ENCODE assay signal across 8 cellular contexts in the genomic region with DNA sequence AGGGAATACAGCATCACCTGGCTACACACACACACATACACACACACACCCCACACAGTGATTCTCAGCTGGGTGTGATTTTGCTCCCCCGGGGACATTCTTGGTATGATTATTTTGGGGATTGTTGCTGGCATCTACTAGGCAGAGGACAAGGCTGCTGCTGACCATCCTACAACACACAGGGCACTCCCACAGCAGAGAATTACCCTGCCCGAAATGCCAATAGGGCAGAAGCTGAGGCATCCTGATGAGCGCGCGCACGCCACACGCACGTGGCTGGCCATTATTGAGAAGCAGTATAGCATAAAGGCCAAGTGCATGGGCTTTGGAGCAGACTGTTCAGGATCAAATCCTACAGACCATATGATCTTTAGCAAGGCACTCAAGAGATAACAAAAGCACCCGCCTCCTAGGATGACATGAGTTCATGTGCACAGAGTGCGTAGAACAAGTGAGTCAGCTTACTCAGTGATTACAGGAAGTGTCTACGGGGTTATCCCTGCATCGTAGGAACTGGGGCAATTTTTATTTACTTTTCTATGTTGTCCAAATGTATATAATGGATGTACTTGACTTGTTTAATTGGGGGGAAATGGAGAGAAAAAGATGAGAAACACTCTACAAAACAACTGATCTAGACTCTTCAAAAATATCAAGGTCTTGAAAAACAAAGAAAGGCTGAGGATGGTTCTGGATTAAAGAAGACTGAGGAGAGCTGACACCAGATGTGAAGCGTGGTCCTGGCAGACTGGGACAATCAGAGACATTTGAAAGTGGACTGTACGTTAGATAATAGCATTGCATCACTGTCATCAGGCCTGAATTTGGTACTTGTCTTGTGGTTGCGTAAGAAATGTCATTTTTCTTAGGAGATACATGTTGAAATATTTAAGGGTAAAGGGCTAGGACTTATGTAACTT. TPM values are rescaled to one million over a fixed set of nuclear protein-coding genes. Genes with fewer than 3 reads are reported as not detected.
DNase-seq lines count a peak whose midpoint lies in the region; ATAC-seq and TF ChIP-seq lines count a peak whose summit lies in the region.

No MANE protein-coding gene starts in this region.

- H3K4ac ChIP-seq in mesenchymal stem cell (ENCODE audit: low read depth in 1 of 2, low read length in 2 of 2) = peak overlapping the region; percentile 46 to 74

- no peaks in the 10 kb centered on the region for H3K9me3 Mint-ChIP-seq in CD8-positive, alpha-beta memory T cell
- no peaks in the 10 kb centered on the region for H3K9me3 Mint-ChIP-seq in activated naive CD4-positive, alpha-beta T cell treated with anti-CD3 and anti-CD28 coated beads, Interleukin-2, amount 50 U/mL, for 72 hours

- H2AK5ac ChIP-seq in mesenchymal stem cell (ENCODE audit: low read length, severe bottlenecking) = peak overlapping the region; percentile 34

- H3K27me3 Mint-ChIP-seq in CD8-positive, alpha-beta memory T cell = no peaks in the 10 kb centered on the region

- no peaks in the 10 kb centered on the region for H3K27me3 ChIP-seq in CD8-positive, alpha-beta memory T cell (ENCODE audit: insufficient read depth, low read length, poor library complexity, severe bottlenecking)
- no peaks in the 10 kb centered on the region for H3K27me3 ChIP-seq in mesenchymal stem cell (ENCODE audit: control insufficient read depth in 1 of 2, insufficient read depth in 1 of 2, low read length in 2 of 2)

- H4K91ac ChIP-seq in mesenchymal stem cell (ENCODE audit: low read length) = peak overlapping the region; percentile 75

- H3K4me3 ChIP-seq in CD8-positive, alpha-beta memory T cell (ENCODE audit: low read length) = no peak overlapping the region
- peak overlapping the region in 1 of 2 experiments; percentile 33 for H3K4me3 ChIP-seq in mesenchymal stem cell (ENCODE audit: insufficient read depth in 1 of 2, low read depth in 1 of 2, low read length in 2 of 2)

- H3K4me2 ChIP-seq in mesenchymal stem cell (ENCODE audit: low read length, poor library complexity, severe bottlenecking) = no peak overlapping the region

- POLR2A ChIA-PET in CD8-positive, alpha-beta memory T cell (lab: Charles Lee) = interaction anchor here (0.7 to 14.7 kb wide), 2 partner anchors 14 to 27 kb away, joined by 8 to 569 read pairs; no protein-coding TSS in a partner anchor

- no peak overlapping the region for H2BK5ac ChIP-seq in mesenchymal stem cell (ENCODE audit: low read depth, low read length, poor library complexity, severe bottlenecking)

- WGBS in mesenchymal stem cell = 51% methylated on average over 12 of the region's 15 CpGs

- CTCF ChIA-PET in CD8-positive, alpha-beta memory T cell (lab: Charles Lee) = interaction anchor here (1.4 to 29.6 kb wide), 6 partner anchors 8 to 129 kb away, joined by 4 to 1256 read pairs (median 10); a partner anchor contains a TSS

- H3K23ac ChIP-seq in mesenchymal stem cell (ENCODE audit: low read length in 2 of 2) = no peak overlapping the region

- no peak overlapping the region for H3K9ac ChIP-seq in mesenchymal stem cell (ENCODE audit: low read length)

- peaks cover 39% of the 10 kb centered on the region for H3K4me1 ChIP-seq in CD8-positive, alpha-beta memory T cell (ENCODE audit: insufficient read depth, low read length)
- peaks cover 17% of the 10 kb centered on the region for H3K4me1 ChIP-seq in mesenchymal stem cell (ENCODE audit: control insufficient read depth, insufficient read depth, low read depth, low read length)

- no peaks in the 10 kb centered on the region for H3K36me3 ChIP-seq in CD8-positive, alpha-beta memory T cell (ENCODE audit: insufficient read depth, low read length)
- H3K36me3 ChIP-seq in mesenchymal stem cell (ENCODE audit: control insufficient read depth in 1 of 2, insufficient read depth in 2 of 2, low read depth in 1 of 2, low read length in 2 of 2) = no peaks in the 10 kb centered on the region

- H3K27ac Mint-ChIP-seq in CD8-positive, alpha-beta memory T cell = peak overlapping the region; percentile 28 to 89 (median 74)
- H3K27ac Mint-ChIP-seq in activated naive CD4-positive, alpha-beta T cell treated with anti-CD3 and anti-CD28 coated beads, Interleukin-2, amount 50 U/mL, for 72 hours = peak overlapping the region; percentile 70 to 94

- peak overlapping the region; percentile 81 to 89 for H3K18ac ChIP-seq in mesenchymal stem cell (ENCODE audit: low read depth in 1 of 2, low read length in 2 of 2)

- ATAC-seq in activated naive CD4-positive, alpha-beta T cell treated with anti-CD3 and anti-CD28 coated beads, Interleukin-2, amount 50 U/mL, for 72 hours = peak; percentile 73 to 91
- ATAC-seq in HG03280 (IDR thresholded peaks at IDR 0.05; ENCODE audit: unreplicated experiment) = no peak
- no peak for ATAC-seq in GM18511 (IDR thresholded peaks at IDR 0.05; ENCODE audit: unreplicated experiment)
- ATAC-seq in HG03108 (IDR thresholded peaks at IDR 0.05; ENCODE audit: unreplicated experiment) = no peak

- H4K8ac ChIP-seq in mesenchymal stem cell (ENCODE audit: low read length) = peak overlapping the region; percentile 75

- H3K36me3 Mint-ChIP-seq in CD8-positive, alpha-beta memory T cell = no peaks in the 10 kb centered on the region
- H3K36me3 Mint-ChIP-seq in activated naive CD4-positive, alpha-beta T cell treated with anti-CD3 and anti-CD28 coated beads, Interleukin-2, amount 50 U/mL, for 72 hours = no peaks in the 10 kb centered on the region

- H2BK12ac ChIP-seq in mesenchymal stem cell (ENCODE audit: low read length in 2 of 2) = peak overlapping the region; percentile 73 to 89

- H2BK120ac ChIP-seq in mesenchymal stem cell (ENCODE audit: low read depth, low read length) = no peak overlapping the region

- no peaks in the 10 kb centered on the region for H3K9me3 ChIP-seq in CD8-positive, alpha-beta memory T cell (ENCODE audit: low read length)
- no peaks in the 10 kb centered on the region for H3K9me3 ChIP-seq in mesenchymal stem cell (ENCODE audit: control insufficient read depth, low read length)

- H3K27ac ChIP-seq in CD8-positive, alpha-beta memory T cell (ENCODE audit: low read depth, low read length) = peak overlapping the region; percentile 55
- no peak overlapping the region for H3K27ac ChIP-seq in mesenchymal stem cell (ENCODE audit: low read length, poor library complexity, severe bottlenecking)

- peak overlapping the region; percentile 71 for H2BK15ac ChIP-seq in mesenchymal stem cell (ENCODE audit: low read depth, poor library complexity, severe bottlenecking)

- H3K14ac ChIP-seq in mesenchymal stem cell (ENCODE audit: low read length in 2 of 2) = peak overlapping the region in 1 of 2 experiments; percentile 69

- no peak for TF ChIP-seq CTCF in GM20000 (IDR thresholded peaks at IDR 0.05; ENCODE audit: extremely low read depth, missing control alignments)

- H3K79me1 ChIP-seq in mesenchymal stem cell (replicated peaks; ENCODE audit: low read length, poor library complexity, severe bottlenecking) = no peaks in the 10 kb centered on the region

- peak overlapping the region in 1 of 7 donors; percentile 3 for H3K4me3 Mint-ChIP-seq in CD8-positive, alpha-beta memory T cell

- H3K4me1 Mint-ChIP-seq in CD8-positive, alpha-beta memory T cell = peaks cover 34 to 52% (median 35%) of the 10 kb centered on the region in 3 donors

- no peak overlapping the region for H2AFZ ChIP-seq in mesenchymal stem cell (ENCODE audit: low read depth, low read length)

- DNase-seq in CD8-positive, alpha-beta memory T cell = no peak
- DNase-seq in NCI-H2227 treated with DMSO at 0.1 percent for 48 hours (lab: John Stamatoyannopoulos, UW) (peak; percentile 34), mesenchymal stem cell (peak; percentile 95), GM20000 (ENCODE audit: low spot score) (no peak)
- DNase-seq in activated naive CD4-positive, alpha-beta T cell treated with anti-CD3 and anti-CD28 coated beads, Interleukin-2, amount 50 U/mL, for 72 hours (ENCODE audit: low spot score in 2 of 2) = no peak

RNA-seq across cellular contexts. Expression of a gene that starts 7.2 kb away (rescaled TPM):
- 100 to 1,000 TPM; 102 to 110 TPM for total RNA-seq in CD8-positive, alpha-beta memory T cell
- 258 TPM for polyA plus RNA-seq in CD8-positive, alpha-beta memory T cell
- total RNA-seq in activated naive CD4-positive, alpha-beta T cell treated with anti-CD3 and anti-CD28 coated beads, Interleukin-2, amount 50 U/mL, for 72 hours = 100 to 1,000 TPM in 1 of 2 donors, 10 to 100 TPM in 1; 93.1 to 123 TPM
- polyA plus RNA-seq in mesenchymal stem cell (2013, experiment 1 of 2) = 57.6 TPM
- polyA plus RNA-seq in mesenchymal stem cell (2013, experiment 2 of 2) = 57.2 TPM

RNA-seq across cellular contexts. Expression of a gene that starts 31.4 kb away (rescaled TPM):
- total RNA-seq in CD8-positive, alpha-beta memory T cell = 10 to 100 TPM; 25.7 to 27.0 TPM
- polyA plus RNA-seq in CD8-positive, alpha-beta memory T cell = 7.6 TPM
- total RNA-seq in activated naive CD4-positive, alpha-beta T cell treated with anti-CD3 and anti-CD28 coated beads, Interleukin-2, amount 50 U/mL, for 72 hours = 10 to 100 TPM; 21.2 to 26.8 TPM
- polyA plus RNA-seq in mesenchymal stem cell (2013, experiment 1 of 2) = 6.2 TPM
- polyA plus RNA-seq in mesenchymal stem cell (2013, experiment 2 of 2) = 6.0 TPM

RNA-seq across cellular contexts. Expression of a gene that starts 38.9 kb away (rescaled TPM):
- 10 to 100 TPM; 11.2 to 11.7 TPM for total RNA-seq in CD8-positive, alpha-beta memory T cell
- 7.8 TPM for polyA plus RNA-seq in CD8-positive, alpha-beta memory T cell
- 10 to 100 TPM in 1 of 2 donors, 1 to 10 TPM in 1; 2.8 to 29.9 TPM for total RNA-seq in activated naive CD4-positive, alpha-beta T cell treated with anti-CD3 and anti-CD28 coated beads, Interleukin-2, amount 50 U/mL, for 72 hours
- polyA plus RNA-seq in mesenchymal stem cell (2013, experiment 1 of 2) = 16.6 TPM
- polyA plus RNA-seq in mesenchymal stem cell (2013, experiment 2 of 2) = 15.1 TPM

RNA-seq across cellular contexts. Expression of a gene that starts 41.2 kb away (rescaled TPM):
- total RNA-seq in CD8-positive, alpha-beta memory T cell = 1 to 10 TPM in 1 of 2 experiments, under 1 TPM in 1; 0.66 to 2.3 TPM
- 0.52 TPM for polyA plus RNA-seq in CD8-positive, alpha-beta memory T cell
- total RNA-seq in activated naive CD4-positive, alpha-beta T cell treated with anti-CD3 and anti-CD28 coated beads, Interleukin-2, amount 50 U/mL, for 72 hours = under 1 TPM; 0.61 to 0.76 TPM
- polyA plus RNA-seq in mesenchymal stem cell (2013, experiment 1 of 2) = 0.26 TPM
- 0.21 TPM for polyA plus RNA-seq in mesenchymal stem cell (2013, experiment 2 of 2)

RNA-seq across cellular contexts. Expression of a gene that starts 50.1 kb away (rescaled TPM):
- not detected for total RNA-seq in CD8-positive, alpha-beta memory T cell
- polyA plus RNA-seq in CD8-positive, alpha-beta memory T cell = not detected
- not detected for total RNA-seq in activated naive CD4-positive, alpha-beta T cell treated with anti-CD3 and anti-CD28 coated beads, Interleukin-2, amount 50 U/mL, for 72 hours
- polyA plus RNA-seq in mesenchymal stem cell (2013, experiment 1 of 2) = not detected
- polyA plus RNA-seq in mesenchymal stem cell (2013, experiment 2 of 2) = not detected

Comparison
In these comparisons a context has a peak if more than half of its experiments do, and no peak if none do; other contexts are left out.
1. DNase-seq: peak in NCI-H2227 treated with DMSO at 0.1 percent for 48 hours (single experiment) and mesenchymal stem cell (single experiment); none in CD8-positive, alpha-beta memory T cell (0 of 5), activated naive CD4-positive, alpha-beta T cell treated with anti-CD3 and anti-CD28 coated beads, Interleukin-2, amount 50 U/mL, for 72 hours (0 of 2) and GM20000 (single experiment).
2. ATAC-seq: peak in activated naive CD4-positive, alpha-beta T cell treated with anti-CD3 and anti-CD28 coated beads, Interleukin-2, amount 50 U/mL, for 72 hours (2 of 2); none in HG03280 (single experiment), GM18511 (single experiment) and HG03108 (single experiment).